ENCODE assay signal across 19 cellular contexts in genomic region chr5:133564921-133565565, GRCh38. TPM values are rescaled to one million over a fixed set of nuclear protein-coding genes. Genes with fewer than 3 reads are reported as not detected.
DNase-seq lines count a peak whose midpoint lies in the region; ATAC-seq, FAIRE-seq and TF ChIP-seq lines count a peak whose summit lies in the region.
"Had no signal": no experiment of that assay in that cellular context is flagged by ENCODE, and none has a peak within 500 bp of the region (broad histone marks: within the 10 kb centered on the region; RNA-seq: fewer than 3 reads in every experiment).

No MANE protein-coding gene starts in this region.

- no peaks in the 10 kb centered on the region for H3K36me3 ChIP-seq in K562 (ENCODE audit: control insufficient read depth, insufficient read depth, low read length)
- H3K36me3 ChIP-seq: BLaER1 treated with 17β-estradiol and CSF1 and Interleukin-3, amounts not matched to agents 10 nM and 100 nM had no signal

- H3K27me3 ChIP-seq in K562 (ENCODE audit: control insufficient read depth in 2 of 2, insufficient read depth in 2 of 2, low read length in 2 of 2) = peaks cover 0 to 4% of the 10 kb centered on the region in 2 experiments; a peak in 1 of 5 replicates
- H3K27me3 ChIP-seq: BLaER1 treated with 17β-estradiol and CSF1 and Interleukin-3, amounts not matched to agents 10 nM and 100 nM had no signal

- in situ Hi-C loops in K562 (cut with MboI) = no loop called here

- H2AFZ ChIP-seq in K562 (ENCODE audit: low read depth, low read length) = no peak overlapping the region

- intact Hi-C loops in K562 (cut with micrococcal nuclease) = no loop called here
- intact Hi-C loops in natural killer cell (cut with micrococcal nuclease) = no loop called here
- intact Hi-C loops in activated T-helper 2 cell treated with anti-CD3 and anti-CD28 coated beads, Interferon-gamma antibody, Interleukin-2, Interleukin-4, amounts not matched to agents 10 μg/mL and 5 μg/mL and 100 μg/mL, durations not matched to agents 14 hours and 24 hours and 36 hours (cut with micrococcal nuclease) = no loop called here

- no peaks in the 10 kb centered on the region for H3K4me1 ChIP-seq in K562 (replicated peaks in 1 of 2; ENCODE audit: control insufficient read depth in 2 of 2, insufficient read depth in 2 of 2, low read length in 2 of 2)
- H3K4me1 ChIP-seq: BLaER1 treated with 17β-estradiol and CSF1 and Interleukin-3, amounts not matched to agents 10 nM and 100 nM had no signal

- no peak for TF ChIP-seq RAD21 in K562 (CRISPR knock-in tag; conservative IDR thresholded peaks at IDR 0.05 in 1 of 2, IDR thresholded peaks at IDR 0.05 in 1 of 2)

- BruUV-seq in K562 (replicated peaks; lab: Mats Ljungman, UMichigan) = no TSS peak

- no peaks in the 10 kb centered on the region for H3K9me1 ChIP-seq in K562 (ENCODE audit: control insufficient read depth, insufficient read depth, low read length)

- H3K9me3 Mint-ChIP-seq in natural killer cell = no peaks in the 10 kb centered on the region
- no peaks in the 10 kb centered on the region for H3K9me3 Mint-ChIP-seq in activated T-helper 2 cell treated with anti-CD3 and anti-CD28 coated beads, Interferon-gamma antibody, Interleukin-2, Interleukin-4, amounts not matched to agents 10 μg/mL and 5 μg/mL and 100 μg/mL, durations not matched to agents 14 hours and 24 hours and 36 hours
- H3K9me3 Mint-ChIP-seq: IgD-negative memory B cell had no signal

- CTCF ChIA-PET in K562 (lab: Yijun Ruan, JAX; ENCODE audit: low intra/inter-chr PET ratio) = no interaction called here

- H3K9me3 ChIP-seq in K562 (replicated peaks; ENCODE audit: control insufficient read depth, insufficient read depth, low read depth, low read length) = no peaks in the 10 kb centered on the region
- H3K9me3 ChIP-seq: BLaER1 treated with 17β-estradiol and CSF1 and Interleukin-3, amounts not matched to agents 10 nM and 100 nM; SK-N-SH had no signal

- H3K27ac ChIP-seq in K562 (ENCODE audit: extremely low read depth, low read depth, low read length) = no peak overlapping the region
- H3K27ac ChIP-seq: BLaER1 treated with 17β-estradiol and CSF1 and Interleukin-3, amounts not matched to agents 10 nM and 100 nM; RWPE1 had no signal

- H3K36me3 Mint-ChIP-seq in natural killer cell = no peaks in the 10 kb centered on the region
- no peaks in the 10 kb centered on the region for H3K36me3 Mint-ChIP-seq in activated T-helper 2 cell treated with anti-CD3 and anti-CD28 coated beads, Interferon-gamma antibody, Interleukin-2, Interleukin-4, amounts not matched to agents 10 μg/mL and 5 μg/mL and 100 μg/mL, durations not matched to agents 14 hours and 24 hours and 36 hours (ENCODE audit: low read depth)
- H3K36me3 Mint-ChIP-seq: CD4-positive, alpha-beta memory T cell had no signal

- TF ChIP-seq CTCF in K562 (IDR thresholded peaks at IDR 0.05 in 2 of 3, conservative IDR thresholded peaks at IDR 0.05 in 1 of 3; ENCODE audit: insufficient read depth in 2 of 3, low read depth in 1 of 3, low read length in 3 of 3) (no peak), natural killer cell (IDR thresholded peaks at IDR 0.05) (no peak)

- H3K4me3 Mint-ChIP-seq in natural killer cell = no peak overlapping the region
- no peak overlapping the region for H3K4me3 Mint-ChIP-seq in activated T-helper 2 cell treated with anti-CD3 and anti-CD28 coated beads, Interferon-gamma antibody, Interleukin-2, Interleukin-4, amounts not matched to agents 10 μg/mL and 5 μg/mL and 100 μg/mL, durations not matched to agents 14 hours and 24 hours and 36 hours (ENCODE audit: low read depth)

- 0% methylated on average over 4 of the region's 4 CpGs for WGBS in K562 (ENCODE audit: insufficient coverage, low coverage, missing lambda C conversion rate)

- peaks cover 8 to 12% of the 10 kb centered on the region in 2 donors for H3K27me3 Mint-ChIP-seq in natural killer cell (ENCODE audit: low read depth in 2 of 2)
- H3K27me3 Mint-ChIP-seq in activated T-helper 2 cell treated with anti-CD3 and anti-CD28 coated beads, Interferon-gamma antibody, Interleukin-2, Interleukin-4, amounts not matched to agents 10 μg/mL and 5 μg/mL and 100 μg/mL, durations not matched to agents 14 hours and 24 hours and 36 hours (ENCODE audit: low read depth) = peaks cover 12% of the 10 kb centered on the region

- FAIRE-seq in K562 (lab: Jason Lieb, UNC) = peak; percentile 29

- TF ChIP-seq POLR2A in K562 (conservative IDR thresholded peaks at IDR 0.05) = no peak

- peaks cover 8% of the 10 kb centered on the region; the same call in 1 of the 2 replicates for H4K20me1 ChIP-seq in K562 (replicated peaks; ENCODE audit: control insufficient read depth, insufficient read depth, low read length)
- H4K20me1 ChIP-seq: BLaER1 treated with 17β-estradiol and CSF1 and Interleukin-3, amounts not matched to agents 10 nM and 100 nM had no signal

- no peak overlapping the region for H3K4me2 ChIP-seq in K562 (ENCODE audit: insufficient read depth, low read length)
- H3K4me2 ChIP-seq: BLaER1 treated with 17β-estradiol and CSF1 and Interleukin-3, amounts not matched to agents 10 nM and 100 nM; SK-N-SH had no signal

- H3K4me3 ChIP-seq in K562 = no peak overlapping the region
- H3K4me3 ChIP-seq: BLaER1 treated with 17β-estradiol and CSF1 and Interleukin-3, amounts not matched to agents 10 nM and 100 nM had no signal

- H3K79me2 ChIP-seq in K562 (ENCODE audit: control insufficient read depth, insufficient read depth, low read length) = no peaks in the 10 kb centered on the region

- no peak for ATAC-seq in K562
- no peak for ATAC-seq in natural killer cell

- no peaks in the 10 kb centered on the region for H3K4me1 Mint-ChIP-seq in natural killer cell
- peaks cover 1% of the 10 kb centered on the region for H3K4me1 Mint-ChIP-seq in activated T-helper 2 cell treated with anti-CD3 and anti-CD28 coated beads, Interferon-gamma antibody, Interleukin-2, Interleukin-4, amounts not matched to agents 10 μg/mL and 5 μg/mL and 100 μg/mL, durations not matched to agents 14 hours and 24 hours and 36 hours (ENCODE audit: low read depth)
- H3K4me1 Mint-ChIP-seq: CD4-positive, alpha-beta memory T cell; IgD-negative memory B cell had no signal

- no peak overlapping the region for H3K9ac ChIP-seq in K562 (ENCODE audit: insufficient read depth in 1 of 2, low read depth in 2 of 2, low read length in 2 of 2)
- H3K9ac ChIP-seq: BLaER1 treated with 17β-estradiol and CSF1 and Interleukin-3, amounts not matched to agents 10 nM and 100 nM; SK-N-SH had no signal

- H3K27ac Mint-ChIP-seq in natural killer cell = no peak overlapping the region
- H3K27ac Mint-ChIP-seq in activated T-helper 2 cell treated with anti-CD3 and anti-CD28 coated beads, Interferon-gamma antibody, Interleukin-2, Interleukin-4, amounts not matched to agents 10 μg/mL and 5 μg/mL and 100 μg/mL, durations not matched to agents 14 hours and 24 hours and 36 hours = no peak overlapping the region
- H3K27ac Mint-ChIP-seq: CD4-positive, alpha-beta memory T cell; IgD-negative memory B cell had no signal

- POLR2A ChIA-PET in K562 (lab: Yijun Ruan, JAX) = interaction anchor here (1.0 kb wide), 1 partner anchor 13 kb away, joined by 3 read pairs; no protein-coding TSS in a partner anchor

- peak; percentile 3 for DNase-seq in stimulated activated CD4-positive, alpha-beta T cell treated with anti-CD3 and anti-CD28 coated beads, Interleukin-1b, Interleukin-23, amount 100 ng/mL, for 48 hours
- no peak for DNase-seq in stimulated activated CD4-positive, alpha-beta T cell treated with anti-CD3 and anti-CD28 coated beads, Interleukin-2, amount 100 ng/mL, for 48 hours
- DNase-seq in K562 (ENCODE audit: extremely low read depth in 1 of 4, low spot score in 3 of 4) (no peak), putamen (ENCODE audit: low spot score) (peak; percentile 78), D341Med (ENCODE audit: low spot score) (no peak), natural killer cell (no peak)
- DNase-seq in activated T-helper 2 cell treated with anti-CD3 and anti-CD28 coated beads, Interferon-gamma antibody, Interleukin-2, Interleukin-4, amounts not matched to agents 10 μg/mL and 5 μg/mL and 100 μg/mL, durations not matched to agents 14 hours and 24 hours and 36 hours (ENCODE audit: low spot score) = no peak
- DNase-seq: CD4-positive, alpha-beta memory T cell; GDM1; H7; Karpas-422; NCI-H1417; NCI-H187; SHP77 treated with DMSO at 0.1 percent for 48 hours; SK-N-SH had no signal

- TF ChIP-seq EP300 in K562 (IDR thresholded peaks at IDR 0.05; ENCODE audit: low read length) = no peak

TF ChIP-seq in K562, 482 proteins besides CTCF, POLR2A, EP300 and RAD21 (continues in another document):
- no peak for TF ChIP-seq ZNF551 (CRISPR knock-in tag; IDR thresholded peaks at IDR 0.05)

RNA-seq across cellular contexts. Expression of gene FSTL4, which starts 47.3 kb away (rescaled TPM):
- total RNA-seq in K562 (2011; cell fraction: chromatin; rRNA removed; ENCODE audit: low replicate concordance) = 0.79 TPM in 1 of 2 replicates, not detected in the other
- total RNA-seq in K562 (2011; cell fraction: nucleolus; rRNA removed) = 0.92 and 1.2 TPM in 2 replicates
- total RNA-seq in K562 (2011; cell fraction: nucleoplasm; rRNA removed) = 0.66 TPM in 1 of 2 replicates, not detected in the other
- total RNA-seq in K562 (2014; rRNA removed) (not detected in 2 replicates), K562 (2014; rRNA removed; fragmentation: Illumina TruSeq; extraction: Trizol) (not detected in 2 replicates), K562 (2015; rRNA removed; fragmentation: Illumina TruSeq; extraction: Trizol) (not detected in 2 replicates), K562 (2021) (not detected in 2 replicates), natural killer cell (under 1 TPM; 0.11 to 0.75 (median 0.55) TPM)
- polyA plus RNA-seq in K562 (2011; rRNA removed) (0.18 TPM in 1 of 2 replicates, not detected in the other), K562 (2014; fragmentation: Illumina TruSeq; extraction: Trizol) (0.10 and 0.14 TPM in 2 replicates), K562 (2014; fragmentation: Nextera tagmentation; extraction: Ambion mirVana) (under 1 TPM in 1 of 2 experiments, not detected in 1; 0.10 TPM), K562 (2014; rRNA removed) (0.08 and 0.11 TPM in 2 replicates)
- 0.04 TPM in 1 of 2 replicates, not detected in the other for polyA plus RNA-seq in K562 (2011; cell fraction: cytosol; rRNA removed)
- polyA plus RNA-seq in K562 (2011; cell fraction: nucleus; rRNA removed) = 0.06 and 0.71 TPM in 2 replicates
- 0.20 and 0.37 TPM in 2 replicates for polyA plus RNA-seq in K562 (2012)
- polyA minus RNA-seq in K562 (2011; rRNA and poly(A)+ RNA removed) = 0.21 TPM in 1 of 2 replicates, not detected in the other
- polyA minus RNA-seq in K562 (2011; cell fraction: cytosol; rRNA and poly(A)+ RNA removed) = not detected in 2 replicates
- polyA minus RNA-seq in K562 (2011; cell fraction: nucleus; rRNA and poly(A)+ RNA removed) = 1.2 TPM in 1 of 2 replicates, not detected in the other
- 2.1 and 2.5 TPM in 2 replicates for total RNA-seq in activated T-helper 2 cell treated with anti-CD3 and anti-CD28 coated beads, Interferon-gamma antibody, Interleukin-2, Interleukin-4, amounts not matched to agents 10 μg/mL and 5 μg/mL and 100 μg/mL, durations not matched to agents 14 hours and 24 hours and 36 hours
- total RNA-seq: CD4-positive, alpha-beta memory T cell; M059J had no signal
- polyA plus RNA-seq: CD4-positive, alpha-beta memory T cell; IgD-negative memory B cell; SK-N-SH had no signal

Comparison
In these comparisons a context has a peak if more than half of its experiments do, and no peak if none do; other contexts are left out.
1. DNase-seq: peak in stimulated activated CD4-positive, alpha-beta T cell treated with anti-CD3 and anti-CD28 coated beads, Interleukin-1b, Interleukin-23, amount 100 ng/mL, for 48 hours (single experiment) and putamen (single experiment); none in stimulated activated CD4-positive, alpha-beta T cell treated with anti-CD3 and anti-CD28 coated beads, Interleukin-2, amount 100 ng/mL, for 48 hours (0 of 2), K562 (0 of 4), D341Med (single experiment), natural killer cell (single experiment) and activated T-helper 2 cell treated with anti-CD3 and anti-CD28 coated beads, Interferon-gamma antibody, Interleukin-2, Interleukin-4, amounts not matched to agents 10 μg/mL and 5 μg/mL and 100 μg/mL, durations not matched to agents 14 hours and 24 hours and 36 hours (single experiment).